1 cellular context compared by ENCODE assay signal in the genomic region with DNA sequence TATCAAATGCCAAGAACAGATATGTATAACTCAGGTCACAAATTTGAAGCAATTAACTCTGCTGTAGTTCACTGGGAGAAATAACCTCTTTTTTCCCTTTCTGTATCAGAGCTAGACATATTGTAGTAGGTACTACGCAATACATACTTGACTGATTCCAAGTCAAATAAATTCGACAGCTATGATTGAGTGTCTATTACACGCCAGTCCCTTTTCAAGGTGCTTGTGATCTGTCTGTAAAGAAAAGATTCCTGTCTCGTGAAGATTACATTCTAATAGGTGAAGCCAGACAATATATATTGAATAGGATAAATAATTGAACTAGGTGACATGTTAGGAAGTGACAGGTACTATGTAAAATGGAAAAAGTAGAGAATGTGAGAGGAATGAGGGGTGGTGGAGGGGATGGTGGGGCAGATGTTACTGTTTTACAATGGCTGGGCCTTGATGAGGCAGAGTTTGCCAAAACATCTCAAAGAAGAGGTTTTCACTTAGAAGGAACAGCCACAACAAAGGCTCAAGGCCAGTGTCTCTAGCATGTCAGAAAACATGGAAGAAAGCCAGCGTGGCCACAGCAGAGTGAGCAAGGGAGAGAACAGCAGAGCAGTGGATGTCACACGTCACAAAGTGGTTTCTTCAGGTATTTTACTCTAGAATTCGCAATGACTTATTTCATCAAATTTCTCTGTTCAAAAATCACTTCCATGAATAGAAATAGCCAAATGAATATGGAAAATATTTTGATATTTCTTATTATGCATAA.
TF ChIP-seq lines count a peak whose summit lies in the region.

No MANE protein-coding gene starts in this region.

TF ChIP-seq in H1, 55 proteins besides CTCF, POLR2A, EP300 and RAD21 (continued from another document):
- TF ChIP-seq, protein P1, sequence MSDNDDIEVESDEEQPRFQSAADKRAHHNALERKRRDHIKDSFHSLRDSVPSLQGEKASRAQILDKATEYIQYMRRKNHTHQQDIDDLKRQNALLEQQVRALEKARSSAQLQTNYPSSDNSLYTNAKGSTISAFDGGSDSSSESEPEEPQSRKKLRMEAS (IDR thresholded peaks at IDR 0.05): no peak
- TF ChIP-seq SIX5 (IDR thresholded peaks at IDR 0.05; ENCODE audit: low read depth, low read length) (no peak), POLR2AphosphoS5 (IDR thresholded peaks at IDR 0.05; ENCODE audit: low read depth, low read length) (no peak), JUN (IDR thresholded peaks at IDR 0.05; ENCODE audit: low read depth, low read length) (no peak)
